ENCODE assay signal across 1 cellular context in genomic region chr18:67701-68100, GRCh38. TPM values are rescaled to one million over a fixed set of nuclear protein-coding genes. Genes with fewer than 3 reads are reported as not detected.
"Had no signal": no experiment of that assay in that cellular context is flagged by ENCODE, and none has a peak within 500 bp of the region (broad histone marks: within the 10 kb centered on the region; RNA-seq: fewer than 3 reads in every experiment).

No MANE protein-coding gene starts in this region.

RNA-seq across cellular contexts. Expression of gene TUBB8B, which starts 18.3 kb away (rescaled TPM):
- total RNA-seq: HT-29 had no signal
